In genomic region chr1:218462591-218462990, GRCh38 we compare ENCODE assay signal across 1 cellular context.
TF ChIP-seq lines count a peak whose summit lies in the region.

No MANE protein-coding gene starts in this region.

TF ChIP-seq in SK-N-SH, 30 proteins besides CTCF, POLR2A, EP300 and RAD21 (continued from another document):
- TF ChIP-seq REST (IDR thresholded peaks at IDR 0.05; ENCODE audit: low read depth, low read length) (no peak), NFIC (IDR thresholded peaks at IDR 0.05; ENCODE audit: borderline replicate concordance) (no peak), USF1 (IDR thresholded peaks at IDR 0.05; ENCODE audit: borderline replicate concordance, low read depth) (no peak), MEF2A (IDR thresholded peaks at IDR 0.05; ENCODE audit: borderline replicate concordance, low read depth) (no peak), RCOR1 (IDR thresholded peaks at IDR 0.05; ENCODE audit: low read length) (no peak), EZH2phosphoT487 (IDR thresholded peaks at IDR 0.05; ENCODE audit: borderline replicate concordance, low read depth) (no peak), YY1 (IDR thresholded peaks at IDR 0.05; ENCODE audit: low read depth) (no peak)
